In genomic region chr5:9835121-9835770, GRCh38 we compare ENCODE assay signal across 23 cellular contexts.
A peak's percentile ranks its signal among the peaks of the same experiment; 100 is the strongest.
DNase-seq lines count a peak whose midpoint lies in the region; FAIRE-seq and TF ChIP-seq lines count a peak whose summit lies in the region.
"Had no signal": no experiment of that assay in that cellular context is flagged by ENCODE, and none has a peak within 500 bp of the region (broad histone marks: within the 10 kb centered on the region; RNA-seq: fewer than 3 reads in every experiment).

No MANE protein-coding gene starts in this region.

- TF ChIP-seq EP300 in H1 (IDR thresholded peaks at IDR 0.05; ENCODE audit: borderline replicate concordance in 1 of 2, low read depth in 2 of 2, low read length in 2 of 2) = no peak

- TF ChIP-seq POLR2A in H1 (IDR thresholded peaks at IDR 0.05; ENCODE audit: control extremely low read depth in 1 of 2, low read depth in 2 of 2, low read length in 2 of 2) = no peak
- no peak for TF ChIP-seq POLR2A in breast epithelium (IDR thresholded peaks at IDR 0.05)

- no peak overlapping the region for H3K56ac ChIP-seq in H1 (replicated peaks; ENCODE audit: insufficient read length, low read depth, low read length)

- no peak overlapping the region for H4K91ac ChIP-seq in H1 (replicated peaks; ENCODE audit: insufficient read length, low read length)

- peaks cover 66% of the 10 kb centered on the region for H3K27me3 Mint-ChIP-seq in Calu3 (ENCODE audit: unreplicated experiment)
- H3K27me3 Mint-ChIP-seq: activated CD4-positive, alpha-beta memory T cell treated with anti-CD3 and anti-CD28 coated beads, Interleukin-2, amount 10 ng/mL, durations not matched to agents 7 days and 5 days; B cell; effector memory CD8-positive, alpha-beta T cell had no signal

- intact Hi-C loops in breast epithelium (cut with DNase I; ENCODE audit: low total_unique reads) = no loop called here
- intact Hi-C loops in Calu3 (cut with micrococcal nuclease; ENCODE audit: unreplicated experiment) = no loop called here

- no peaks in the 10 kb centered on the region for H3K4me1 Mint-ChIP-seq in Calu3 (ENCODE audit: low read depth, unreplicated experiment)
- H3K4me1 Mint-ChIP-seq: activated CD4-positive, alpha-beta memory T cell treated with anti-CD3 and anti-CD28 coated beads, Interleukin-2, amount 10 ng/mL, durations not matched to agents 7 days and 5 days; B cell had no signal

- H3K27ac ChIP-seq in H1 (ENCODE audit: low read depth, low read length) = no peak overlapping the region
- no peak overlapping the region for H3K27ac ChIP-seq in breast epithelium
- H3K27ac ChIP-seq: Peyer's patch, tibial nerve had no signal

- no peak overlapping the region for H2AFZ ChIP-seq in H1 (ENCODE audit: low read length)

- no peaks in the 10 kb centered on the region for H3K36me3 Mint-ChIP-seq in Calu3 (ENCODE audit: insufficient read depth, unreplicated experiment)

- peak; percentile 30 for DNase-seq in ELR (ENCODE audit: low read depth)
- DNase-seq in M059J (ENCODE audit: low read depth) = peak; percentile 23
- DNase-seq in H1 (ENCODE audit: low read depth in 1 of 2, low spot score in 2 of 2) = peak in 1 of 2 experiments; percentile 57
- peak; percentile 39 for DNase-seq in retina
- DNase-seq in OCI-M1 (lab: John Stamatoyannopoulos, UW) = no peak
- no peak for DNase-seq in breast epithelium (ENCODE audit: low spot score in 2 of 2)
- no peak for DNase-seq in Calu3
- DNase-seq: activated CD4-positive, alpha-beta memory T cell treated with anti-CD3 and anti-CD28 coated beads, Interleukin-2, amount 10 ng/mL, durations not matched to agents 7 days and 5 days; activated CD4-positive, CD25-positive, alpha-beta regulatory T cell; activated naive CD4-positive, alpha-beta T cell treated with Interleukin-2 at 50 U/mL for 16 hours; activated T-cell treated with anti-CD3 and anti-CD28 coated beads, Interleukin-2, amount 50 U/mL, for 1 hour; effector memory CD8-positive, alpha-beta T cell; GF-D8; Karpas-422; NCI-H1048; occipital lobe; Peyer's patch; SK-N-SH; stimulated activated naive CD4-positive, alpha-beta T cell treated with Interleukin-2 at 50 U/mL for 16 hours had no signal

- no peak overlapping the region for H2BK120ac ChIP-seq in H1 (replicated peaks; ENCODE audit: low read depth, low read length)

- no TSS peak for BruUV-seq in Calu3 (replicated peaks; lab: Mats Ljungman, UMichigan)

- H3K36me3 ChIP-seq in H1 (ENCODE audit: control insufficient read depth in 2 of 4, insufficient read depth in 4 of 4, low read length in 3 of 4) = no peaks in the 10 kb centered on the region
- H3K36me3 ChIP-seq in breast epithelium = no peaks in the 10 kb centered on the region
- H3K36me3 ChIP-seq: Peyer's patch, tibial nerve had no signal

- H3K9ac ChIP-seq in H1 (replicated peaks in 1 of 4; ENCODE audit: extremely low read depth in 1 of 4, low read depth in 3 of 4, low read length in 3 of 4) = no peak overlapping the region
- H3K9ac ChIP-seq: SK-N-SH had no signal

- peaks cover 3% of the 10 kb centered on the region; the same call in 1 of the 2 replicates for H3K23me2 ChIP-seq in H1 (ENCODE audit: low read depth, low read length)

- TF ChIP-seq RAD21 in H1 (IDR thresholded peaks at IDR 0.05 in 1 of 2, conservative IDR thresholded peaks at IDR 0.05 in 1 of 2; ENCODE audit: low read depth in 2 of 2, low read length in 2 of 2) = no peak

- H3K4me1 ChIP-seq in H1 (replicated peaks in 1 of 4; ENCODE audit: control insufficient read depth in 3 of 4, insufficient read depth in 4 of 4, low read length in 3 of 4) (peaks cover 3 to 8% (median 6%) of the 10 kb centered on the region in 4 experiments; a peak in 6 of 7 replicates), breast epithelium (no peaks in the 10 kb centered on the region)
- H3K4me1 ChIP-seq: Peyer's patch, tibial nerve had no signal

- no peak overlapping the region for H3K23ac ChIP-seq in H1 (ENCODE audit: insufficient read length)

- H2BK5ac ChIP-seq in H1 (ENCODE audit: low read depth, low read length) = no peak overlapping the region; the same call in 1 of the 2 replicates

- H4K8ac ChIP-seq in H1 (ENCODE audit: extremely low read depth, insufficient read depth, low read length) = no peak overlapping the region

- no peaks in the 10 kb centered on the region for H3K27me3 ChIP-seq in H1 (replicated peaks in 1 of 4; ENCODE audit: control insufficient read depth in 3 of 4, extremely low read depth in 1 of 4, insufficient read depth in 3 of 4, low read length in 3 of 4)
- no peaks in the 10 kb centered on the region for H3K27me3 ChIP-seq in breast epithelium
- H3K27me3 ChIP-seq: Peyer's patch, tibial nerve had no signal

- H2BK12ac ChIP-seq in H1 (ENCODE audit: low read depth, low read length) = no peak overlapping the region

- H3K79me2 ChIP-seq in H1 (ENCODE audit: control insufficient read depth in 1 of 2, insufficient read depth in 2 of 2, low read length in 2 of 2) = no peaks in the 10 kb centered on the region

- no peak overlapping the region for H3K4me3 Mint-ChIP-seq in Calu3 (ENCODE audit: low read depth, unreplicated experiment)
- H3K4me3 Mint-ChIP-seq: activated CD4-positive, alpha-beta memory T cell treated with anti-CD3 and anti-CD28 coated beads, Interleukin-2, amount 10 ng/mL, durations not matched to agents 7 days and 5 days; B cell; effector memory CD8-positive, alpha-beta T cell; T-helper 2 cell treated with Interferon-gamma antibody and Interleukin-4, amounts not matched to agents 5 μg/mL and 100 μg/mL, for 36 hours had no signal

- H3K4me2 ChIP-seq in H1 (ENCODE audit: insufficient read depth in 1 of 2, low read depth in 2 of 2, low read length in 2 of 2) = no peak overlapping the region
- H3K4me2 ChIP-seq: SK-N-SH had no signal

- TF ChIP-seq CTCF in H1 (IDR thresholded peaks at IDR 0.05; ENCODE audit: control extremely low read depth in 1 of 3, insufficient read depth in 1 of 3, low read depth in 1 of 3, low read length in 3 of 3) (peak in 2 of 3 experiments; percentile 28 to 35; a peak in 2 of 4 replicates), breast epithelium (IDR thresholded peaks at IDR 0.05) (no peak), Calu3 (IDR thresholded peaks at IDR 0.05; ENCODE audit: unreplicated experiment) (no peak)

- no peak overlapping the region for H4K5ac ChIP-seq in H1 (ENCODE audit: insufficient read length, low read depth, low read length)

- H2BK20ac ChIP-seq in H1 (ENCODE audit: low read length) = no peak overlapping the region

- H2BK15ac ChIP-seq in H1 (ENCODE audit: low read length) = 0 out of 2 replicates have a peak overlapping the region, but pooled peaks have one; percentile 25

- H3K18ac ChIP-seq in H1 (ENCODE audit: extremely low read depth, low read length) = peak overlapping the region; percentile 19; the same call in 1 of the 2 replicates

- no peaks in the 10 kb centered on the region for H4K20me1 ChIP-seq in H1 (replicated peaks in 1 of 2; ENCODE audit: control insufficient read depth in 1 of 2, insufficient read depth in 2 of 2, low read length in 2 of 2)

- H3K9me3 ChIP-seq in H1 (ENCODE audit: insufficient read depth in 2 of 2, low read depth in 1 of 2, low read length in 1 of 2) (no peaks in the 10 kb centered on the region), breast epithelium (no peaks in the 10 kb centered on the region)
- H3K9me3 ChIP-seq: Peyer's patch, SK-N-SH, tibial nerve had no signal

- FAIRE-seq in H1 (lab: Jason Lieb, UNC) = no peak
- FAIRE-seq: GM12891 had no signal

- CTCF ChIA-PET in H1 (lab: Charles Lee; ENCODE audit: partially characterized antibody) = interaction anchor here (0.6 to 1.4 kb wide), 11 partner anchors 9 to 388 kb away, joined by 3 to 7 read pairs (median 3); no protein-coding TSS in a partner anchor
- CTCF ChIA-PET in Calu3 (lab: Charles Lee) = no interaction called here

- H3K27ac Mint-ChIP-seq in Calu3 (ENCODE audit: unreplicated experiment) = no peak overlapping the region
- H3K27ac Mint-ChIP-seq: activated CD4-positive, alpha-beta memory T cell treated with anti-CD3 and anti-CD28 coated beads, Interleukin-2, amount 10 ng/mL, durations not matched to agents 7 days and 5 days; B cell; effector memory CD8-positive, alpha-beta T cell; T-helper 2 cell treated with Interferon-gamma antibody and Interleukin-4, amounts not matched to agents 5 μg/mL and 100 μg/mL, for 36 hours had no signal

- POLR2A ChIA-PET in H1 (lab: Charles Lee; ENCODE audit: partially characterized antibody) = interaction anchor here (1.6 kb wide), 1 partner anchor 195 kb away, joined by 3 read pairs; no protein-coding TSS in a partner anchor

- H3K79me1 ChIP-seq in H1 (ENCODE audit: low read depth, low read length) = no peaks in the 10 kb centered on the region

- no peaks in the 10 kb centered on the region for H3K9me3 Mint-ChIP-seq in Calu3 (ENCODE audit: low read depth, unreplicated experiment)
- H3K9me3 Mint-ChIP-seq: activated CD4-positive, alpha-beta memory T cell treated with anti-CD3 and anti-CD28 coated beads, Interleukin-2, amount 10 ng/mL, durations not matched to agents 7 days and 5 days; T-helper 2 cell treated with Interferon-gamma antibody and Interleukin-4, amounts not matched to agents 5 μg/mL and 100 μg/mL, for 36 hours had no signal

- 63% methylated on average over 3 of the region's 3 CpGs; no CpG with 5 or more reads in 1 of the 2 experiments for WGBS in H1 (ENCODE audit: extremely low coverage in 1 of 2, insufficient coverage in 1 of 2, insufficient read length in 1 of 2, insufficient replicate concordance in 2 of 2, low coverage in 1 of 2, low lambda C conversion rate in 2 of 2, missing lambda C conversion rate in 1 of 2), 2 experiments

- H3K4ac ChIP-seq in H1 (replicated peaks; ENCODE audit: insufficient read length, low read depth, low read length) = no peak overlapping the region

- H3K14ac ChIP-seq in H1 (ENCODE audit: insufficient read length) = no peak overlapping the region

- H3K4me3 ChIP-seq in H1 (ENCODE audit: extremely low read depth in 1 of 4, insufficient read depth in 2 of 4, low read depth in 3 of 4, low read length in 4 of 4) = no peak overlapping the region
- H3K4me3 ChIP-seq in breast epithelium = no peak overlapping the region
- H3K4me3 ChIP-seq: Peyer's patch, tibial nerve had no signal

- H2AK5ac ChIP-seq in H1 (ENCODE audit: low read depth, low read length) = no peak overlapping the region

TF ChIP-seq in H1, 55 proteins besides CTCF, POLR2A, EP300 and RAD21:
- TF ChIP-seq CREB1 (IDR thresholded peaks at IDR 0.05) = peak; percentile 49; the same call in 1 of the 2 replicates
- TF ChIP-seq JUND (IDR thresholded peaks at IDR 0.05; ENCODE audit: low read length) = peak; percentile 25; the same call in 1 of the 2 replicates
- no peak for TF ChIP-seq PHF8 (conservative IDR thresholded peaks at IDR 0.05; ENCODE audit: low read depth, low read length)
- TF ChIP-seq, protein P1, sequence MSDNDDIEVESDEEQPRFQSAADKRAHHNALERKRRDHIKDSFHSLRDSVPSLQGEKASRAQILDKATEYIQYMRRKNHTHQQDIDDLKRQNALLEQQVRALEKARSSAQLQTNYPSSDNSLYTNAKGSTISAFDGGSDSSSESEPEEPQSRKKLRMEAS (IDR thresholded peaks at IDR 0.05) = 0 out of 2 replicates have a peak, but pooled peaks have one; percentile 10

Comparison
In these comparisons a context has a peak if more than half of its experiments do, and no peak if none do; other contexts are left out.
1. DNase-seq: peak in ELR (single experiment), M059J (single experiment) and retina (single experiment); none in OCI-M1 (single experiment), breast epithelium (0 of 2) and Calu3 (single experiment).
2. CTCF ChIP-seq: peak in H1 (2 of 3); none in breast epithelium (0 of 3) and Calu3 (single experiment).